20 cellular contexts compared by ENCODE assay signal in the genomic region with DNA sequence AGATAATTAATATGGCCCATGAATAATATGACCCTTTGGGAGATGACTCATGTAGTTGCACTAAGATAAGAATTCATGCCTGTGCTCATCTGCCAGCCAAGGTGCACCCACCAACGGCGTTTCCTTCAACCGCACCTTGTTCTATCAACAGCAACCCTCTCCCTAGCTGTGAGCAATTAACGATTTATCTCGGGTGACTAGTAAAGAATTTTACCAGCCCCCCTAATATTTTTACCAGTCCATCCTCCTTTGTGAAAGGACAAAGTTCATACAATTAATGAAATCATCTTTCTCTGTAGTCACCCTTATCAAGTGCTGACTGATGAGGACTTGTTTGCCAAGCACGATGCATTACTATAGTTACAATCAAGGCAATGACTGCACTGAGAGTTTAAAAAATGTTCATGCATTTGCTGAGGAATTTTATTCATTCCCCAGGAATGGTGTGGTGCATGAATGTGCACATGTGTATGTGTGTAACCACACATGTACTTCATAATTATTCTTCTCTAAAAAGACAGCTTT.
DNase-seq lines count a peak whose midpoint lies in the region; ATAC-seq, FAIRE-seq and TF ChIP-seq lines count a peak whose summit lies in the region.
"Had no signal": no experiment of that assay in that cellular context is flagged by ENCODE, and none has a peak within 500 bp of the region (broad histone marks: within the 10 kb centered on the region; RNA-seq: fewer than 3 reads in every experiment).

No MANE protein-coding gene starts in this region.

- H3K36me3 ChIP-seq in RWPE2 (ENCODE audit: low read depth) (no peaks in the 10 kb centered on the region), MM.1S (replicated peaks; ENCODE audit: insufficient read depth, low read length) (no peaks in the 10 kb centered on the region)
- H3K36me3 ChIP-seq: BLaER1 had no signal

- H3K9ac ChIP-seq in MM.1S (ENCODE audit: low read length): no peak overlapping the region
- H3K9ac ChIP-seq: BLaER1 had no signal

- intact Hi-C loops in right cardiac atrium (cut with DNase I): no loop called here

- 30% methylated on average over 6 of the region's 6 CpGs for WGBS in right cardiac atrium

- H3K79me2 ChIP-seq in MM.1S (ENCODE audit: low read length): no peaks in the 10 kb centered on the region

- no peak overlapping the region for H3K4me3 ChIP-seq in RWPE2 (ENCODE audit: severe bottlenecking)
- no peak overlapping the region for H3K4me3 ChIP-seq in right cardiac atrium (ENCODE audit: low read length)
- no peak overlapping the region for H3K4me3 ChIP-seq in MM.1S (ENCODE audit: low read length)
- H3K4me3 ChIP-seq: BLaER1 had no signal

- H2AFZ ChIP-seq in MM.1S (ENCODE audit: low read length): no peak overlapping the region

- TF ChIP-seq CTCF in RWPE2 (IDR thresholded peaks at IDR 0.05; ENCODE audit: poor library complexity, severe bottlenecking) (no peak), MM.1S (IDR thresholded peaks at IDR 0.05; ENCODE audit: low read length) (no peak)

- no peaks in the 10 kb centered on the region for H4K20me1 ChIP-seq in MM.1S (ENCODE audit: insufficient read depth, low read length)
- H4K20me1 ChIP-seq: BLaER1 had no signal

- no peak for ATAC-seq in RWPE2 (ENCODE audit: low read depth)
- peak; percentile 51 to 56 for ATAC-seq in right cardiac atrium

- no peak for FAIRE-seq in RCC 7860 (lab: Jason Lieb, UNC)
- FAIRE-seq: G401.6 had no signal

- H3K9me3 ChIP-seq in RWPE2 (ENCODE audit: severe bottlenecking) (no peaks in the 10 kb centered on the region), right cardiac atrium (ENCODE audit: control insufficient read depth, low read length) (no peaks in the 10 kb centered on the region), MM.1S (replicated peaks; ENCODE audit: insufficient read depth, low read length) (no peaks in the 10 kb centered on the region)
- H3K9me3 ChIP-seq: BLaER1 had no signal

- H3F3A ChIP-seq in MM.1S (ENCODE audit: insufficient read depth, low read length): no peaks in the 10 kb centered on the region

- DNase-seq in HPDE6-E6E7 (ENCODE audit: extremely low spot score) (peak; percentile 26), RWPE2 (ENCODE audit: low spot score) (no peak), right cardiac atrium (no peak), renal cortical epithelial cell (ENCODE audit: low read depth) (peak; percentile 2), RCC 7860 (ENCODE audit: low spot score) (no peak), MM.1S (no peak), retina (no peak)
- DNase-seq: CD8-positive, alpha-beta memory T cell; DND-41; H9; MV-4-11; NCI-H1417; NCI-H187 treated with DMSO at 0.1 percent for 48 hours; NCI-H2171; NCI-H446 treated with DMSO at 0.1 percent for 48 hours; NCI-H748 treated with DMSO at 0.1 percent for 48 hours; OCI-M1; RPMI8226 had no signal

- H3K27me3 ChIP-seq in RWPE2 (ENCODE audit: insufficient read depth, poor library complexity, severe bottlenecking) (no peaks in the 10 kb centered on the region), right cardiac atrium (ENCODE audit: control insufficient read depth, insufficient read depth) (no peaks in the 10 kb centered on the region), MM.1S (replicated peaks; ENCODE audit: insufficient read depth, low read length) (no peaks in the 10 kb centered on the region)
- H3K27me3 ChIP-seq: BLaER1 had no signal

- H3K4me2 ChIP-seq in MM.1S (ENCODE audit: low read depth, low read length): no peak overlapping the region
- H3K4me2 ChIP-seq: BLaER1 had no signal

- H3K27ac ChIP-seq in RWPE2 (ENCODE audit: poor library complexity, severe bottlenecking): peak overlapping the region; percentile 19
- no peak overlapping the region for H3K27ac ChIP-seq in right cardiac atrium (ENCODE audit: low read length)
- no peak overlapping the region for H3K27ac ChIP-seq in MM.1S (ENCODE audit: low read length)
- H3K27ac ChIP-seq: BLaER1 had no signal

- no peaks in the 10 kb centered on the region for H3K9me2 ChIP-seq in MM.1S (replicated peaks; ENCODE audit: insufficient read depth, low read length)

- H3K4me1 ChIP-seq in RWPE2 (ENCODE audit: insufficient read depth, poor library complexity, severe bottlenecking) (no peaks in the 10 kb centered on the region), right cardiac atrium (ENCODE audit: control insufficient read depth, insufficient read depth, low read length) (no peaks in the 10 kb centered on the region), MM.1S (ENCODE audit: low read length) (no peaks in the 10 kb centered on the region)
- H3K4me1 ChIP-seq: BLaER1 had no signal

Comparison
In these comparisons a context has a peak if more than half of its experiments do, and no peak if none do; other contexts are left out.
1. DNase-seq: peak in HPDE6-E6E7 (single experiment) and renal cortical epithelial cell (single experiment); none in RWPE2 (single experiment), right cardiac atrium (0 of 3), RCC 7860 (single experiment), MM.1S (single experiment) and retina (single experiment).